14 cellular contexts compared by ENCODE assay signal in the genomic region with DNA sequence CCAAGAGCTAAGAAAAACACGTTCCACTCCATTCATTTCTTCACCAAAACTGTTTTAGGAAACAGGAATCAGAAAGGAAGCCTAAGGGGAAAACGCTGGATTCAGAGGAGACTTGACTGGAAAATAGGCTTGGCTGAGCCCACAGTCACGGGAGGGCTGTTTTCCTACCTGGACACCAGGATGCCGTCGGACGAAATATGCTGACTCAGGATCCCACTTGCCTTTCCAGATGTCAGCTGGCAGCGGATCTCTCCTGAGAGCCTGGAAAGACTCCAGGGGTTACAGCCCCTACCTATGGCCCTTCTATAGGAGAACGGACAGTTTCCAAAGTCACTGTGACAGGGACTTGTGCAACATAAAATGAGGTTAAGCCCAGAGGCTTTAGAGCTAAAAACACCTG.
A peak's percentile ranks its signal among the peaks of the same experiment; 100 is the strongest.
DNase-seq lines count a peak whose midpoint lies in the region; ATAC-seq, FAIRE-seq and TF ChIP-seq lines count a peak whose summit lies in the region.
"Had no signal": no experiment of that assay in that cellular context is flagged by ENCODE, and none has a peak within 500 bp of the region (broad histone marks: within the 10 kb centered on the region; RNA-seq: fewer than 3 reads in every experiment).

No MANE protein-coding gene starts in this region.

- H2BK15ac ChIP-seq in H1 (ENCODE audit: low read length): no peak overlapping the region

- peak; percentile 5 for DNase-seq in activated CD8-positive, alpha-beta memory T cell treated with anti-CD3 and anti-CD28 coated beads for 24 hours
- no peak for DNase-seq in activated CD8-positive, alpha-beta memory T cell treated with anti-CD3 and anti-CD28 coated beads, Interleukin-2, amount 50 U/mL, for 4 hours
- DNase-seq in K562 (ENCODE audit: extremely low read depth in 1 of 4, low spot score in 3 of 4) (no peak), H1 (ENCODE audit: low read depth in 1 of 2, low spot score in 2 of 2) (no peak), NCI-H526 treated with DMSO at 0.1 percent for 48 hours (lab: John Stamatoyannopoulos, UW) (no peak), DMS114 treated with DMSO at 0.1 percent for 48 hours (lab: John Stamatoyannopoulos, UW; ENCODE audit: unreplicated experiment) (no peak), occipital lobe (lab: John Stamatoyannopoulos, UW) (no peak)
- DNase-seq: CD4-positive, alpha-beta memory T cell; DMS79 treated with DMSO at 0.1 percent for 48 hours; GF-D8; GOT3 had no signal

- no peak overlapping the region for H3K14ac ChIP-seq in H1 (ENCODE audit: insufficient read length)

- in situ Hi-C loops in K562 (cut with MboI): no loop called here

- no peak overlapping the region for H3K56ac ChIP-seq in H1 (replicated peaks; ENCODE audit: insufficient read length, low read depth, low read length)

- H2AFZ ChIP-seq in K562 (ENCODE audit: low read depth, low read length): no peak overlapping the region
- H2AFZ ChIP-seq in H1 (ENCODE audit: low read length): no peak overlapping the region

- H4K20me1 ChIP-seq in K562 (replicated peaks; ENCODE audit: control insufficient read depth, insufficient read depth, low read length) (no peaks in the 10 kb centered on the region; the same call in 1 of the 2 replicates), H1 (replicated peaks in 1 of 2; ENCODE audit: control insufficient read depth in 1 of 2, insufficient read depth in 2 of 2, low read length in 2 of 2) (no peaks in the 10 kb centered on the region)
- H4K20me1 ChIP-seq: BLaER1 had no signal

- no peak overlapping the region for H3K4ac ChIP-seq in H1 (replicated peaks; ENCODE audit: insufficient read length, low read depth, low read length)

- H3K79me1 ChIP-seq in H1 (ENCODE audit: low read depth, low read length): no peaks in the 10 kb centered on the region

- no peak overlapping the region for H4K5ac ChIP-seq in H1 (ENCODE audit: insufficient read length, low read depth, low read length)

- no peak overlapping the region for H4K91ac ChIP-seq in H1 (replicated peaks; ENCODE audit: insufficient read length, low read length)

- H3K4me2 ChIP-seq in K562 (ENCODE audit: insufficient read depth, low read length) (no peak overlapping the region), H1 (ENCODE audit: insufficient read depth in 1 of 2, low read depth in 2 of 2, low read length in 2 of 2) (no peak overlapping the region)
- H3K4me2 ChIP-seq: BLaER1 had no signal

- H3K4me3 ChIP-seq in K562 (no peak overlapping the region), H1 (ENCODE audit: extremely low read depth in 1 of 4, insufficient read depth in 2 of 4, low read depth in 3 of 4, low read length in 4 of 4) (no peak overlapping the region)
- H3K4me3 ChIP-seq: BLaER1, HAP-1 had no signal

- no peak overlapping the region for H2BK20ac ChIP-seq in H1 (ENCODE audit: low read length)

- no peak overlapping the region for H2BK5ac ChIP-seq in H1 (ENCODE audit: low read depth, low read length)

- no peak overlapping the region for H3K23ac ChIP-seq in H1 (ENCODE audit: insufficient read length)

- WGBS in K562 (ENCODE audit: insufficient coverage, low coverage, missing lambda C conversion rate): 1% methylated on average over 8 of the region's 8 CpGs
- WGBS in H1 (ENCODE audit: extremely low coverage in 1 of 2, insufficient coverage in 1 of 2, insufficient read length in 1 of 2, insufficient replicate concordance in 2 of 2, low coverage in 1 of 2, low lambda C conversion rate in 2 of 2, missing lambda C conversion rate in 1 of 2), 2 experiments: 95% methylated on average over 8 of the region's 8 CpGs; no CpG with 5 or more reads in 1 of the 2 experiments

- FAIRE-seq in K562 (lab: Jason Lieb, UNC) (no peak), H1 (lab: Jason Lieb, UNC) (no peak)

- TF ChIP-seq RAD21 in K562 (CRISPR knock-in tag; conservative IDR thresholded peaks at IDR 0.05 in 1 of 2, IDR thresholded peaks at IDR 0.05 in 1 of 2): no peak
- TF ChIP-seq RAD21 in H1 (IDR thresholded peaks at IDR 0.05 in 1 of 2, conservative IDR thresholded peaks at IDR 0.05 in 1 of 2; ENCODE audit: low read depth in 2 of 2, low read length in 2 of 2): no peak

- H3K27ac ChIP-seq in K562 (ENCODE audit: extremely low read depth, low read depth, low read length) (no peak overlapping the region), H1 (ENCODE audit: low read depth, low read length) (no peak overlapping the region)
- H3K27ac ChIP-seq: 22Rv1, BLaER1 had no signal

- no peak overlapping the region for H2BK120ac ChIP-seq in H1 (replicated peaks; ENCODE audit: low read depth, low read length)

- CTCF ChIA-PET in K562 (lab: Yijun Ruan, JAX; ENCODE audit: low intra/inter-chr PET ratio) (no interaction called here), H1 (lab: Charles Lee; ENCODE audit: partially characterized antibody) (interaction anchor here (0.6 to 1.6 kb wide), 4 partner anchors 9 to 489 kb away, joined by 3 to 8 read pairs (median 4); no protein-coding TSS in a partner anchor)

- H3K9me3 ChIP-seq in K562 (replicated peaks; ENCODE audit: control insufficient read depth, insufficient read depth, low read depth, low read length) (no peaks in the 10 kb centered on the region), H1 (ENCODE audit: insufficient read depth in 2 of 2, low read depth in 1 of 2, low read length in 1 of 2) (no peaks in the 10 kb centered on the region)
- H3K9me3 ChIP-seq: BLaER1, HAP-1 had no signal

- no TSS peak for BruUV-seq in K562 (replicated peaks; lab: Mats Ljungman, UMichigan)

- no peak overlapping the region for H3K18ac ChIP-seq in H1 (ENCODE audit: extremely low read depth, low read length)

- H3K79me2 ChIP-seq in K562 (ENCODE audit: control insufficient read depth, insufficient read depth, low read length) (no peaks in the 10 kb centered on the region), H1 (ENCODE audit: control insufficient read depth in 1 of 2, insufficient read depth in 2 of 2, low read length in 2 of 2) (no peaks in the 10 kb centered on the region)

- intact Hi-C loops in K562 (cut with micrococcal nuclease): no loop called here

- TF ChIP-seq CTCF in K562 (IDR thresholded peaks at IDR 0.05 in 2 of 3, conservative IDR thresholded peaks at IDR 0.05 in 1 of 3; ENCODE audit: insufficient read depth in 2 of 3, low read depth in 1 of 3, low read length in 3 of 3) (no peak), H1 (IDR thresholded peaks at IDR 0.05; ENCODE audit: control extremely low read depth in 1 of 3, insufficient read depth in 1 of 3, low read depth in 1 of 3, low read length in 3 of 3) (no peak)

- no peak overlapping the region for H2BK12ac ChIP-seq in H1 (ENCODE audit: low read depth, low read length)

- TF ChIP-seq EP300 in K562 (IDR thresholded peaks at IDR 0.05; ENCODE audit: low read length): no peak
- no peak for TF ChIP-seq EP300 in H1 (IDR thresholded peaks at IDR 0.05; ENCODE audit: borderline replicate concordance in 1 of 2, low read depth in 2 of 2, low read length in 2 of 2)

- H3K27me3 ChIP-seq in K562 (ENCODE audit: control insufficient read depth in 2 of 2, insufficient read depth in 2 of 2, low read length in 2 of 2) (peaks cover 46 to 70% of the 10 kb centered on the region in 2 experiments), H1 (replicated peaks in 1 of 4; ENCODE audit: control insufficient read depth in 3 of 4, extremely low read depth in 1 of 4, insufficient read depth in 3 of 4, low read length in 3 of 4) (no peaks in the 10 kb centered on the region)
- H3K27me3 ChIP-seq: BLaER1 had no signal

- TF ChIP-seq POLR2A in K562 (conservative IDR thresholded peaks at IDR 0.05): no peak
- no peak for TF ChIP-seq POLR2A in H1 (IDR thresholded peaks at IDR 0.05; ENCODE audit: control extremely low read depth in 1 of 2, low read depth in 2 of 2, low read length in 2 of 2)

- no peaks in the 10 kb centered on the region for H3K23me2 ChIP-seq in H1 (ENCODE audit: low read depth, low read length)

- no peak overlapping the region for H3K9ac ChIP-seq in K562 (ENCODE audit: insufficient read depth in 1 of 2, low read depth in 2 of 2, low read length in 2 of 2)
- H3K9ac ChIP-seq in H1 (replicated peaks in 1 of 4; ENCODE audit: extremely low read depth in 1 of 4, low read depth in 3 of 4, low read length in 3 of 4): no peak overlapping the region; a peak in 1 of 7 replicates
- H3K9ac ChIP-seq: BLaER1 had no signal

- no peak for ATAC-seq in K562

- no peaks in the 10 kb centered on the region for H3K36me3 ChIP-seq in K562 (ENCODE audit: control insufficient read depth, insufficient read depth, low read length)
- H3K36me3 ChIP-seq in H1 (ENCODE audit: control insufficient read depth in 2 of 4, insufficient read depth in 4 of 4, low read length in 3 of 4): no peaks in the 10 kb centered on the region
- H3K36me3 ChIP-seq: BLaER1, HAP-1 had no signal

- H2AK5ac ChIP-seq in H1 (ENCODE audit: low read depth, low read length): no peak overlapping the region

- POLR2A ChIA-PET in K562 (lab: Yijun Ruan, JAX) (no interaction called here), H1 (lab: Charles Lee; ENCODE audit: partially characterized antibody) (no interaction called here)

- H3K9me1 ChIP-seq in K562 (ENCODE audit: control insufficient read depth, insufficient read depth, low read length): no peaks in the 10 kb centered on the region

- H3K4me1 ChIP-seq in K562 (replicated peaks in 1 of 2; ENCODE audit: control insufficient read depth in 2 of 2, insufficient read depth in 2 of 2, low read length in 2 of 2) (no peaks in the 10 kb centered on the region), H1 (replicated peaks in 1 of 4; ENCODE audit: control insufficient read depth in 3 of 4, insufficient read depth in 4 of 4, low read length in 3 of 4) (peaks cover 0 to 2% (median 0%) of the 10 kb centered on the region in 4 experiments; a peak in 2 of 7 replicates)

- H4K8ac ChIP-seq in H1 (ENCODE audit: extremely low read depth, insufficient read depth, low read length): no peak overlapping the region

TF ChIP-seq in K562, 482 proteins besides CTCF, POLR2A, EP300 and RAD21 (continues in another document):
- TF ChIP-seq U2AF2 (optimal IDR thresholded peaks at IDR 0.05; ENCODE audit: low read depth, low read length) (no peak), C11orf30 (IDR thresholded peaks at IDR 0.05; ENCODE audit: low read depth) (peak; percentile 73), MAFF (IDR thresholded peaks at IDR 0.05; ENCODE audit: low read length) (peak; percentile 84)

TF ChIP-seq in H1, 55 proteins besides CTCF, POLR2A, EP300 and RAD21:
- no peak for TF ChIP-seq GTF2F1 (IDR thresholded peaks at IDR 0.05; ENCODE audit: borderline replicate concordance, low read depth, low read length)
- TF ChIP-seq MAFK (IDR thresholded peaks at IDR 0.05; ENCODE audit: low read depth, low read length): peak; percentile 82
- no peak for TF ChIP-seq HDAC2 (IDR thresholded peaks at IDR 0.05; ENCODE audit: borderline replicate concordance in 1 of 2, low read depth in 2 of 2, low read length in 2 of 2)
- no peak for TF ChIP-seq KDM1A (IDR thresholded peaks at IDR 0.05; ENCODE audit: borderline replicate concordance, low read length)
- no peak for TF ChIP-seq SIX5 (IDR thresholded peaks at IDR 0.05; ENCODE audit: low read depth, low read length)
- TF ChIP-seq TAF1 (IDR thresholded peaks at IDR 0.05; ENCODE audit: low read depth, low read length): no peak
TF ChIP-seq in H1: peak in this region for 1.
